Comparison of ENCODE assay signal across 8 cellular contexts in the genomic region with DNA sequence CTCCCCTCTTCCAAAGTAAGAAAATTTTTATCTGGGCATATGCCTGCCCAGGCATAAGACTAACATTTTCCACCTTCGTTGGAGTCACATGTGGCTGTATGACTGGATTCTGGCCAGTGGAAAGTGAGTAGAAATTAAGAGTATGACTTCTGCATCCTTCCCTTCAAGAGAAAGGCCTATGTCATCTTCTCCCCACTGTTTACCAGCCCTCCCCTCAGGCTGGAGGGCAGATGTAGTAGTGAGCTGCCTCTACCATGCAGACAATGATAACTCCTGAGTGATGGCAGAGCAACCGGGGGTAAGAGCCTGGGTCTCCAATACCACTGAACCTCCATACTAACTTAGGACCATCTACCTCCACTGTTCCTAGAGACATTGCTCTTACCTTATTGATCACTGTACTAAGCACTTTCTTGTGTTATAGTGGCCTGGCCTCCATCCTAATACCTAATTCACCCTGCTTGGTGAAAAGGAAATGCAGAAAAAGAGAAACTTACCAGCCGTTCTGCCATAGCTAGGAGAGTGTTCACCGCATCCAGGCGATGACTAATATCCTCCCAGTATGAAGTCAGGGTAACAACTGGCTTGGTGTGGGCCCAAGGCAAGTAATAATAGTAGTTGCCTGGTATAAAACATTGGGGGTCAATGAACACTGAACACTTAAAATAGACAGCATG.
A peak's percentile ranks its signal among the peaks of the same experiment; 100 is the strongest.
DNase-seq lines count a peak whose midpoint lies in the region; ATAC-seq and TF ChIP-seq lines count a peak whose summit lies in the region.

No MANE protein-coding gene starts in this region.

- peak overlapping the region; percentile 22; the same call in 1 of the 2 replicates for H3K4me2 ChIP-seq in SK-N-SH

- TF ChIP-seq CTCF in SK-N-SH (IDR thresholded peaks at IDR 0.05) (no peak), GM13977 (IDR thresholded peaks at IDR 0.05; ENCODE audit: extremely low read depth, insufficient read depth, missing control alignments) (no peak)

- in situ Hi-C loops in GM13977 (cut with MboI; ENCODE audit: low pct_unique_long_range_greater_than_20kb, low sequenced_read_pairs, unreplicated experiment) (loop anchor here (10.0 kb wide), 1 partner anchor 95 kb away; no protein-coding TSS in a partner anchor), HAP-1 (cut with MboI; ENCODE audit: low sequenced_read_pairs) (loop anchor here (25.0 kb wide), 1 partner anchor 308 kb away; no protein-coding TSS in a partner anchor)

- peaks cover 18 to 47% of the 10 kb centered on the region in 2 experiments for H3K36me3 ChIP-seq in SK-N-SH (replicated peaks in 1 of 2; ENCODE audit: control insufficient read depth in 1 of 2, insufficient read depth in 2 of 2, low read length in 1 of 2)
- no peaks in the 10 kb centered on the region for H3K36me3 ChIP-seq in HAP-1 (replicated peaks)

- CTCF ChIA-PET in SK-N-SH (lab: Yijun Ruan, JAX), result interaction anchor here (0.9 to 14.1 kb wide), 6 partner anchors 8 to 131 kb away, joined by 3 to 515 read pairs (median 7); a partner anchor contains a TSS

- peak overlapping the region in 1 of 2 experiments; percentile 96; a peak in 2 of 4 replicates for H3K27ac ChIP-seq in SK-N-SH (ENCODE audit: low read depth in 2 of 2, low read length in 1 of 2)

- no peaks in the 10 kb centered on the region for H3K36me3 Mint-ChIP-seq in central memory CD8-positive, alpha-beta T cell (ENCODE audit: insufficient read depth)

- peaks cover 3 to 56% of the 10 kb centered on the region in 2 experiments for H3K4me1 ChIP-seq in SK-N-SH (ENCODE audit: control insufficient read depth in 1 of 2, insufficient read depth in 2 of 2, low read depth in 1 of 2, low read length in 1 of 2)
- H3K4me1 ChIP-seq in HAP-1, result peaks cover 5% of the 10 kb centered on the region; the same call in 1 of the 2 replicates

- H3K9me3 ChIP-seq in SK-N-SH (no peaks in the 10 kb centered on the region), HAP-1 (no peaks in the 10 kb centered on the region)

- 48% methylated on average over 5 of the region's 5 CpGs for WGBS in SK-N-SH (ENCODE audit: low lambda C conversion rate)

- TF ChIP-seq EP300 in SK-N-SH (IDR thresholded peaks at IDR 0.05; ENCODE audit: borderline replicate concordance in 1 of 2, low read depth in 1 of 2, low read length in 1 of 2), result peak in 1 of 2 experiments; percentile 29; a peak in 1 of 4 replicates

- H3K9me2 ChIP-seq in SK-N-SH, result no peaks in the 10 kb centered on the region

- POLR2A ChIA-PET in SK-N-SH (lab: Yijun Ruan, JAX), result no interaction called here

- H3F3A ChIP-seq in SK-N-SH (replicated peaks; ENCODE audit: insufficient read depth), result peaks cover 67% of the 10 kb centered on the region

- no peaks in the 10 kb centered on the region for H3K9me3 Mint-ChIP-seq in central memory CD8-positive, alpha-beta T cell

- H3K4me3 Mint-ChIP-seq in central memory CD8-positive, alpha-beta T cell, result no peak overlapping the region

- H3K27me3 Mint-ChIP-seq in central memory CD8-positive, alpha-beta T cell, result peaks cover 5% of the 10 kb centered on the region

- H3K4me3 ChIP-seq in SK-N-SH (ENCODE audit: low read depth in 2 of 2, low read length in 1 of 2) (no peak overlapping the region), HAP-1 (no peak overlapping the region)

- H4K20me1 ChIP-seq in SK-N-SH (ENCODE audit: insufficient read depth), result no peaks in the 10 kb centered on the region

- H3K79me2 ChIP-seq in SK-N-SH (ENCODE audit: insufficient read depth), result peaks cover 24% of the 10 kb centered on the region

- peak; percentile 79 for ATAC-seq in central memory CD8-positive, alpha-beta T cell (replicated peaks; ENCODE audit: extremely low read depth, poor library complexity, severe bottlenecking)
- ATAC-seq in HG03139 (IDR thresholded peaks at IDR 0.05; ENCODE audit: unreplicated experiment), result no peak

- H2AFZ ChIP-seq in SK-N-SH (ENCODE audit: low read depth), result no peak overlapping the region

- H3K27me3 ChIP-seq in SK-N-SH (ENCODE audit: insufficient read depth) (no peaks in the 10 kb centered on the region), HAP-1 (ENCODE audit: low read depth) (no peaks in the 10 kb centered on the region)

- H3K27ac Mint-ChIP-seq in central memory CD8-positive, alpha-beta T cell (ENCODE audit: low read depth), result peak overlapping the region; percentile 44

- DNase-seq in GM03348 (ENCODE audit: low spot score), result peak; percentile 70
- no peak for DNase-seq in SK-N-SH
- DNase-seq in central memory CD8-positive, alpha-beta T cell (ENCODE audit: low spot score in 2 of 2), result no peak
- DNase-seq in stimulated activated CD4-positive, alpha-beta T cell treated with anti-CD3 and anti-CD28 coated beads, Interleukin-12 subunit alpha, Interleukin-12 subunit beta, amount 100 ng/mL, for 48 hours (ENCODE audit: low read depth in 2 of 3, low spot score in 1 of 3), result peak; percentile 34 to 47 (median 37)
- DNase-seq in GM13977 (ENCODE audit: low spot score), result no peak
- DNase-seq in HAP-1 (ENCODE audit: low spot score in 2 of 2), result no peak
- DNase-seq in hippocampal formation (lab: John Stamatoyannopoulos, UW), result no peak

- TF ChIP-seq RAD21 in SK-N-SH (IDR thresholded peaks at IDR 0.05; ENCODE audit: low read length), result no peak

- H3K4me1 Mint-ChIP-seq in central memory CD8-positive, alpha-beta T cell, result peaks cover 13% of the 10 kb centered on the region

- peak overlapping the region; percentile 58 for H3K9ac ChIP-seq in SK-N-SH

TF ChIP-seq in SK-N-SH, 30 proteins besides CTCF, POLR2A, EP300 and RAD21:
- peak; percentile 68; the same call in 1 of the 2 replicates for TF ChIP-seq JUND (IDR thresholded peaks at IDR 0.05)
- peak; percentile 45 for TF ChIP-seq TCF12 (IDR thresholded peaks at IDR 0.05)
- no peak for TF ChIP-seq MXI1 (IDR thresholded peaks at IDR 0.05; ENCODE audit: low read depth, low read length)
- TF ChIP-seq RCOR1 (IDR thresholded peaks at IDR 0.05; ENCODE audit: low read length), result no peak
- TF ChIP-seq YY1 (IDR thresholded peaks at IDR 0.05; ENCODE audit: low read depth), result no peak
- no peak for TF ChIP-seq TEAD4 (IDR thresholded peaks at IDR 0.05; ENCODE audit: borderline replicate concordance, insufficient read depth)
- TF ChIP-seq SIN3A (IDR thresholded peaks at IDR 0.05; ENCODE audit: borderline replicate concordance, low read depth, low read length), result no peak
- TF ChIP-seq, protein P1, sequence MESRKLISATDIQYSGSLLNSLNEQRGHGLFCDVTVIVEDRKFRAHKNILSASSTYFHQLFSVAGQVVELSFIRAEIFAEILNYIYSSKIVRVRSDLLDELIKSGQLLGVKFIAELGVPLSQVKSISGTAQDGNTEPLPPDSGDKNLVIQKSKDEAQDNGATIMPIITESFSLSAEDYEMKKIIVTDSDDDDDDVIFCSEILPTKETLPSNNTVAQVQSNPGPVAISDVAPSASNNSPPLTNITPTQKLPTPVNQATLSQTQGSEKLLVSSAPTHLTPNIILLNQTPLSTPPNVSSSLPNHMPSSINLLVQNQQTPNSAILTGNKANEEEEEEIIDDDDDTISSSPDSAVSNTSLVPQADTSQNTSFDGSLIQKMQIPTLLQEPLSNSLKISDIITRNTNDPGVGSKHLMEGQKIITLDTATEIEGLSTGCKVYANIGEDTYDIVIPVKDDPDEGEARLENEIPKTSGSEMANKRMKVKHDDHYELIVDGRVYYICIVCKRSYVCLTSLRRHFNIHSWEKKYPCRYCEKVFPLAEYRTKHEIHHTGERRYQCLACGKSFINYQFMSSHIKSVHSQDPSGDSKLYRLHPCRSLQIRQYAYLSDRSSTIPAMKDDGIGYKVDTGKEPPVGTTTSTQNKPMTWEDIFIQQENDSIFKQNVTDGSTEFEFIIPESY (IDR thresholded peaks at IDR 0.05; ENCODE audit: borderline replicate concordance, low read depth), result no peak
- TF ChIP-seq CHD2 (IDR thresholded peaks at IDR 0.05; ENCODE audit: low read length, partially characterized antibody), result no peak
- TF ChIP-seq FOSL2 (IDR thresholded peaks at IDR 0.05; ENCODE audit: borderline replicate concordance, low read depth), result peak; percentile 81
- no peak for TF ChIP-seq EZH2phosphoT487 (IDR thresholded peaks at IDR 0.05; ENCODE audit: borderline replicate concordance, low read depth)
- TF ChIP-seq, protein P2, sequence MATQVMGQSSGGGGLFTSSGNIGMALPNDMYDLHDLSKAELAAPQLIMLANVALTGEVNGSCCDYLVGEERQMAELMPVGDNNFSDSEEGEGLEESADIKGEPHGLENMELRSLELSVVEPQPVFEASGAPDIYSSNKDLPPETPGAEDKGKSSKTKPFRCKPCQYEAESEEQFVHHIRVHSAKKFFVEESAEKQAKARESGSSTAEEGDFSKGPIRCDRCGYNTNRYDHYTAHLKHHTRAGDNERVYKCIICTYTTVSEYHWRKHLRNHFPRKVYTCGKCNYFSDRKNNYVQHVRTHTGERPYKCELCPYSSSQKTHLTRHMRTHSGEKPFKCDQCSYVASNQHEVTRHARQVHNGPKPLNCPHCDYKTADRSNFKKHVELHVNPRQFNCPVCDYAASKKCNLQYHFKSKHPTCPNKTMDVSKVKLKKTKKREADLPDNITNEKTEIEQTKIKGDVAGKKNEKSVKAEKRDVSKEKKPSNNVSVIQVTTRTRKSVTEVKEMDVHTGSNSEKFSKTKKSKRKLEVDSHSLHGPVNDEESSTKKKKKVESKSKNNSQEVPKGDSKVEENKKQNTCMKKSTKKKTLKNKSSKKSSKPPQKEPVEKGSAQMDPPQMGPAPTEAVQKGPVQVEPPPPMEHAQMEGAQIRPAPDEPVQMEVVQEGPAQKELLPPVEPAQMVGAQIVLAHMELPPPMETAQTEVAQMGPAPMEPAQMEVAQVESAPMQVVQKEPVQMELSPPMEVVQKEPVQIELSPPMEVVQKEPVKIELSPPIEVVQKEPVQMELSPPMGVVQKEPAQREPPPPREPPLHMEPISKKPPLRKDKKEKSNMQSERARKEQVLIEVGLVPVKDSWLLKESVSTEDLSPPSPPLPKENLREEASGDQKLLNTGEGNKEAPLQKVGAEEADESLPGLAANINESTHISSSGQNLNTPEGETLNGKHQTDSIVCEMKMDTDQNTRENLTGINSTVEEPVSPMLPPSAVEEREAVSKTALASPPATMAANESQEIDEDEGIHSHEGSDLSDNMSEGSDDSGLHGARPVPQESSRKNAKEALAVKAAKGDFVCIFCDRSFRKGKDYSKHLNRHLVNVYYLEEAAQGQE (IDR thresholded peaks at IDR 0.05; ENCODE audit: low read depth, low read length), result no peak
- TF ChIP-seq, protein P3, sequence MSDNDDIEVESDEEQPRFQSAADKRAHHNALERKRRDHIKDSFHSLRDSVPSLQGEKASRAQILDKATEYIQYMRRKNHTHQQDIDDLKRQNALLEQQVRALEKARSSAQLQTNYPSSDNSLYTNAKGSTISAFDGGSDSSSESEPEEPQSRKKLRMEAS (IDR thresholded peaks at IDR 0.05; ENCODE audit: low read depth), result no peak

Comparison
In these comparisons a context has a peak if more than half of its experiments do, and no peak if none do; other contexts are left out.
1. DNase-seq: peak in GM03348 (single experiment) and stimulated activated CD4-positive, alpha-beta T cell treated with anti-CD3 and anti-CD28 coated beads, Interleukin-12 subunit alpha, Interleukin-12 subunit beta, amount 100 ng/mL, for 48 hours (3 of 3); none in SK-N-SH (single experiment), central memory CD8-positive, alpha-beta T cell (0 of 2), GM13977 (single experiment), HAP-1 (0 of 2) and hippocampal formation (0 of 2).